19 cellular contexts compared by ENCODE assay signal in the genomic region with DNA sequence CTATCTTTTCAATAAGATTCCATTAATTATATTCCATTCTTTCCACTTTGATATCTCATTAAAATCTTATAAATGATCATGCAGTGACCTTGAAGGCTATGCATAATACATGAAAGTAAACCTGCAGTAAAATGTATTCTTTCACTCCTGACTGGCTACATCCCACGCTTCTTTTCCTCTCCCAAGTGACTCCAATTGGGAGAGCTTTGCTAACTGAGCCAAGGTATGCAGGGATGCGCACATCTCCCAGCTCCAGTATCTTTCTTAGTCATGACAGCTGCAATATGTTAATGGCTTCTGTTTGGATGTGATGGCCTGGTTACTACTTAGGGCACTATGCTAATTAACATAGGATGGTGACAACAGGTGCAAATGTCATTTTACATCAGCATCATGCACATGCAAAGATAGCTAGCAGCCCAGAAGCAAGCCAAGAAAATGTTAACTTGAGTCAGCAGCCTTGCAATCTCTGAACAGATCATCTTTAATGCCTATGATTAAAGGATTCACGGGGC.
"Had no signal": no experiment of that assay in that cellular context is flagged by ENCODE, and none has a peak within 500 bp of the region (broad histone marks: within the 10 kb centered on the region; RNA-seq: fewer than 3 reads in every experiment).

No MANE protein-coding gene starts in this region.

- DNase-seq: IMR-90, Karpas-422, KG1, MG63, NCI-H1092, NCI-H1105 treated with DMSO at 0.1 percent for 48 hours, NCI-H1417 treated with DMSO at 0.1 percent for 48 hours, NCI-H146, NCI-H1694 treated with DMSO at 0.1 percent for 48 hours, NCI-H1930, NCI-H2081, NCI-H2107, NCI-H2227 treated with DMSO at 0.1 percent for 48 hours, NCI-H524, NCI-H69, NCI-H774, PC-3, SHP77 had no signal

- FAIRE-seq: HepG2 had no signal
